20 cellular contexts compared by ENCODE assay signal in genomic region chr18:61702007-61702406, GRCh38.
DNase-seq lines count a peak whose midpoint lies in the region; ATAC-seq and TF ChIP-seq lines count a peak whose summit lies in the region.
"Had no signal": no experiment of that assay in that cellular context is flagged by ENCODE, and none has a peak within 500 bp of the region (broad histone marks: within the 10 kb centered on the region; RNA-seq: fewer than 3 reads in every experiment).

No MANE protein-coding gene starts in this region.

- no peaks in the 10 kb centered on the region for H3K79me1 ChIP-seq in mesendoderm (ENCODE audit: low read length)

- no peak overlapping the region for H3K27ac ChIP-seq in PC-3 (ENCODE audit: low read length)
- no peak overlapping the region for H3K27ac ChIP-seq in stomach
- no peak overlapping the region for H3K27ac ChIP-seq in mesendoderm (ENCODE audit: low read depth, low read length)
- H3K27ac ChIP-seq: pancreas, Peyer's patch had no signal

- no peak overlapping the region for H3K4me3 Mint-ChIP-seq in osteocyte (ENCODE audit: unreplicated experiment)
- no peak overlapping the region for H3K4me3 Mint-ChIP-seq in activated naive CD8-positive, alpha-beta T cell treated with anti-CD3 and anti-CD28 coated beads for 36 hours
- H3K4me3 Mint-ChIP-seq: CD8-positive, alpha-beta T cell; central memory CD8-positive, alpha-beta T cell; stimulated activated naive CD8-positive, alpha-beta T cell treated with anti-CD3 and anti-CD28 coated beads, Interleukin-15, amount 100 ng/mL, for 72 hours; WTC11 had no signal

- BruUV-seq in PC-3 (replicated peaks; lab: Mats Ljungman, UMichigan), result no TSS peak

- H3K27me3 Mint-ChIP-seq in osteocyte (ENCODE audit: unreplicated experiment), result no peaks in the 10 kb centered on the region
- peaks cover 4% of the 10 kb centered on the region for H3K27me3 Mint-ChIP-seq in activated naive CD8-positive, alpha-beta T cell treated with anti-CD3 and anti-CD28 coated beads for 36 hours

- no peak overlapping the region for H3K18ac ChIP-seq in mesendoderm (ENCODE audit: low read length)

- no peak for TF ChIP-seq POLR2A in stomach (IDR thresholded peaks at IDR 0.05)

- no peak overlapping the region for H2AFZ ChIP-seq in PC-3 (ENCODE audit: low read length)

- H3K27me3 ChIP-seq in PC-3 (ENCODE audit: low read length) (no peaks in the 10 kb centered on the region), stomach (no peaks in the 10 kb centered on the region), mesendoderm (ENCODE audit: insufficient read depth, low read length, poor library complexity) (no peaks in the 10 kb centered on the region)
- H3K27me3 ChIP-seq: pancreas, Peyer's patch had no signal

- H2BK120ac ChIP-seq in mesendoderm (ENCODE audit: low read depth, low read length), result no peak overlapping the region

- H2BK5ac ChIP-seq in mesendoderm (ENCODE audit: low read length), result no peak overlapping the region

- H3K9me3 Mint-ChIP-seq in osteocyte (ENCODE audit: unreplicated experiment), result peaks cover 9% of the 10 kb centered on the region
- H3K9me3 Mint-ChIP-seq in activated naive CD8-positive, alpha-beta T cell treated with anti-CD3 and anti-CD28 coated beads for 36 hours, result no peaks in the 10 kb centered on the region
- H3K9me3 Mint-ChIP-seq: CD8-positive, alpha-beta T cell; central memory CD8-positive, alpha-beta T cell had no signal

- no peak overlapping the region for H3K9ac ChIP-seq in PC-3 (ENCODE audit: low read length)
- no peak overlapping the region for H3K9ac ChIP-seq in mesendoderm (ENCODE audit: low read length)

- no peaks in the 10 kb centered on the region for H3F3A ChIP-seq in PC-3 (ENCODE audit: low read length, unreplicated experiment)

- TF ChIP-seq CTCF in PC-3 (conservative IDR thresholded peaks at IDR 0.05; ENCODE audit: low read depth, low read length), result no peak
- TF ChIP-seq CTCF in epithelial cell of esophagus (IDR thresholded peaks at IDR 0.05; ENCODE audit: insufficient read depth, low read depth, low read length, missing control alignments), result no peak
- TF ChIP-seq CTCF in osteocyte (IDR thresholded peaks at IDR 0.05), result no peak
- no peak for TF ChIP-seq CTCF in stomach (IDR thresholded peaks at IDR 0.05)

- no peak overlapping the region for H3K56ac ChIP-seq in mesendoderm (ENCODE audit: low read length)

- no peaks in the 10 kb centered on the region for H3K9me3 ChIP-seq in PC-3 (ENCODE audit: low read length)
- peaks cover 0 to 4% (median 0%) of the 10 kb centered on the region in 4 donors for H3K9me3 ChIP-seq in stomach
- H3K9me3 ChIP-seq: pancreas, Peyer's patch had no signal

- H3K79me2 ChIP-seq in PC-3 (ENCODE audit: low read length) (no peaks in the 10 kb centered on the region), mesendoderm (ENCODE audit: control insufficient read depth, insufficient read depth, low read length) (no peaks in the 10 kb centered on the region)

- peak overlapping the region; percentile 72 for H3K27ac Mint-ChIP-seq in osteocyte (ENCODE audit: unreplicated experiment)
- no peak overlapping the region for H3K27ac Mint-ChIP-seq in activated naive CD8-positive, alpha-beta T cell treated with anti-CD3 and anti-CD28 coated beads for 36 hours
- H3K27ac Mint-ChIP-seq: CD8-positive, alpha-beta T cell; stimulated activated naive CD8-positive, alpha-beta T cell treated with anti-CD3 and anti-CD28 coated beads, Interleukin-15, amount 100 ng/mL, for 72 hours; WTC11 had no signal

- H3K4me3 ChIP-seq in PC-3 (ENCODE audit: low read length) (no peak overlapping the region), epithelial cell of esophagus (ENCODE audit: low read length) (no peak overlapping the region), stomach (no peak overlapping the region), mesendoderm (ENCODE audit: low read length) (no peak overlapping the region)
- H3K4me3 ChIP-seq: pancreas, Peyer's patch had no signal

- peak; percentile 16 for DNase-seq in Daoy (ENCODE audit: low read depth)
- peak; percentile 5 for DNase-seq in PC-3
- DNase-seq in epithelial cell of esophagus (ENCODE audit: low read depth), result peak; percentile 73
- no peak for DNase-seq in osteocyte (ENCODE audit: extremely low spot score, unreplicated experiment)
- no peak for DNase-seq in activated naive CD8-positive, alpha-beta T cell treated with anti-CD3 and anti-CD28 coated beads for 36 hours
- DNase-seq in stomach, result no peak
- DNase-seq in mesendoderm, result no peak
- DNase-seq: activated naive CD4-positive, alpha-beta T cell; CD8-positive, alpha-beta T cell; head of caudate nucleus; MM.1S; NCI-H2081 treated with DMSO at 0.1 percent for 48 hours; NCI-H82; pancreas; Peyer's patch; stimulated activated CD4-positive, alpha-beta T cell treated with anti-CD3 and anti-CD28 coated beads, Interleukin-12 subunit alpha, Interleukin-12 subunit beta, amount 100 ng/mL, for 4 hours; stimulated activated naive CD8-positive, alpha-beta T cell treated with anti-CD3 and anti-CD28 coated beads, Interleukin-15, amount 100 ng/mL, for 72 hours had no signal

- H4K20me1 ChIP-seq in PC-3 (ENCODE audit: low read length), result no peaks in the 10 kb centered on the region

- H2AK5ac ChIP-seq in mesendoderm (ENCODE audit: low read length), result no peak overlapping the region

- H3K9me2 ChIP-seq in PC-3 (replicated peaks; ENCODE audit: low read length), result no peaks in the 10 kb centered on the region

- CTCF ChIA-PET in PC-3 (lab: Charles Lee), result no interaction called here

- peaks cover 23% of the 10 kb centered on the region for H3K4me1 Mint-ChIP-seq in osteocyte (ENCODE audit: unreplicated experiment)
- no peaks in the 10 kb centered on the region for H3K4me1 Mint-ChIP-seq in activated naive CD8-positive, alpha-beta T cell treated with anti-CD3 and anti-CD28 coated beads for 36 hours
- H3K4me1 Mint-ChIP-seq: central memory CD8-positive, alpha-beta T cell; stimulated activated naive CD8-positive, alpha-beta T cell treated with anti-CD3 and anti-CD28 coated beads, Interleukin-15, amount 100 ng/mL, for 72 hours had no signal

- TF ChIP-seq EP300 in stomach (IDR thresholded peaks at IDR 0.05), result no peak

- POLR2A ChIA-PET in PC-3 (lab: Charles Lee; ENCODE audit: unreplicated experiment), result no interaction called here

- no peak overlapping the region for H2BK15ac ChIP-seq in mesendoderm (replicated peaks; ENCODE audit: low read depth)

- 81 to 90% (median 86%) methylated on average over 3 of the region's 3 CpGs for WGBS in stomach, 5 donors
- WGBS in mesendoderm (ENCODE audit: extremely low coverage, insufficient coverage, low lambda C conversion rate), result no CpG with 5 or more reads among the region's 3 CpGs

- no peaks in the 10 kb centered on the region for H3K36me3 Mint-ChIP-seq in osteocyte (ENCODE audit: unreplicated experiment)
- no peaks in the 10 kb centered on the region for H3K36me3 Mint-ChIP-seq in activated naive CD8-positive, alpha-beta T cell treated with anti-CD3 and anti-CD28 coated beads for 36 hours
- H3K36me3 Mint-ChIP-seq: CD8-positive, alpha-beta T cell; WTC11 had no signal

- H3K4me1 ChIP-seq in PC-3 (ENCODE audit: insufficient read depth, low read length), result no peaks in the 10 kb centered on the region
- no peaks in the 10 kb centered on the region for H3K4me1 ChIP-seq in stomach
- H3K4me1 ChIP-seq in mesendoderm (ENCODE audit: control insufficient read depth, low read depth, low read length), result no peaks in the 10 kb centered on the region
- H3K4me1 ChIP-seq: pancreas, Peyer's patch had no signal

- H3K4me2 ChIP-seq in PC-3 (ENCODE audit: low read length), result no peak overlapping the region
- H3K4me2 ChIP-seq in mesendoderm (ENCODE audit: low read length), result no peak overlapping the region

- H3K36me3 ChIP-seq in PC-3 (ENCODE audit: low read depth, low read length), result no peaks in the 10 kb centered on the region
- no peaks in the 10 kb centered on the region for H3K36me3 ChIP-seq in stomach
- H3K36me3 ChIP-seq in mesendoderm (ENCODE audit: control insufficient read depth, insufficient read depth, low read length), result no peaks in the 10 kb centered on the region
- H3K36me3 ChIP-seq: pancreas, Peyer's patch had no signal

- no peak overlapping the region for H4K5ac ChIP-seq in mesendoderm (ENCODE audit: low read length)

- H3K23ac ChIP-seq in mesendoderm (ENCODE audit: low read length), result no peak overlapping the region

- no peak for ATAC-seq in PC-3
- ATAC-seq in HG03025 (IDR thresholded peaks at IDR 0.05; ENCODE audit: low FRiP score, unreplicated experiment), result no peak
- ATAC-seq: CD8-positive, alpha-beta T cell; pancreas; stimulated activated naive CD8-positive, alpha-beta T cell treated with anti-CD3 and anti-CD28 coated beads, Interleukin-15, amount 100 ng/mL, for 72 hours; WTC11 had no signal

- intact Hi-C loops in PC-3 (cut with micrococcal nuclease), result no loop called here
- intact Hi-C loops in stomach (cut with DNase I; ENCODE audit: low total_unique reads), result no loop called here

- H4K8ac ChIP-seq in mesendoderm (ENCODE audit: low read depth, low read length), result no peak overlapping the region

- H3K4ac ChIP-seq in mesendoderm (ENCODE audit: low read depth, low read length), result no peak overlapping the region

Comparison
In these comparisons a context has a peak if more than half of its experiments do, and no peak if none do; other contexts are left out.
1. DNase-seq: peak in Daoy (single experiment), PC-3 (single experiment) and epithelial cell of esophagus (single experiment); none in osteocyte (single experiment), activated naive CD8-positive, alpha-beta T cell treated with anti-CD3 and anti-CD28 coated beads for 36 hours (single experiment), stomach (single experiment) and mesendoderm (single experiment).